26 cellular contexts compared by ENCODE assay signal in genomic region chr3:197836244-197836643, GRCh38.
"Had no signal": no experiment of that assay in that cellular context is flagged by ENCODE, and none has a peak within 500 bp of the region (broad histone marks: within the 10 kb centered on the region; RNA-seq: fewer than 3 reads in every experiment).

No MANE protein-coding gene starts in this region.

- H3K4me1 Mint-ChIP-seq: T-helper 17 cell had no signal

- ATAC-seq: activated CD4-positive, alpha-beta T cell treated with anti-CD3 and anti-CD28 coated beads for 36 hours; activated naive CD4-positive, alpha-beta T cell treated with anti-CD3 and anti-CD28 coated beads, Interleukin-2, amount 50 U/mL, for 72 hours; foreskin keratinocyte; left ventricle myocardium superior; natural killer cell treated with Interleukin-12 subunit alpha and Interleukin-12 subunit beta and Interleukin-15 and Interleukin-18, amount 100 ng/mL, for 72 hours; psoas muscle; stimulated activated naive CD8-positive, alpha-beta T cell treated with anti-CD3 and anti-CD28 coated beads, Interleukin-15, Interleukin-2, amounts not matched to agents 100 U/mL and 50 U/mL, for 24 hours; T-helper 17 cell had no signal

- H3K27me3 ChIP-seq: brain microvascular endothelial cell, foreskin keratinocyte, neutrophil, ovary, right atrium auricular region, spleen, upper lobe of left lung had no signal

- H3K27ac Mint-ChIP-seq: activated CD4-positive, alpha-beta T cell treated with anti-CD3 and anti-CD28 coated beads for 36 hours; activated T-cell treated with anti-CD3 and anti-CD28 coated beads, Interleukin-2, amount 50 U/mL, for 72 hours; natural killer cell treated with Interleukin-12 subunit alpha and Interleukin-12 subunit beta and Interleukin-15 and Interleukin-18, amount 100 ng/mL, for 72 hours; T-helper 17 cell had no signal

- H3K27me3 Mint-ChIP-seq: activated B cell treated with CpG ODN at 0.5 μM for 24 hours; activated CD4-positive, alpha-beta T cell treated with anti-CD3 and anti-CD28 coated beads for 36 hours; natural killer cell treated with Interleukin-12 subunit alpha and Interleukin-12 subunit beta and Interleukin-15 and Interleukin-18, amount 100 ng/mL, for 72 hours; T-helper 17 cell had no signal

- H3K36me3 ChIP-seq: ovary had no signal

- H3K4me3 ChIP-seq: ovary, psoas muscle, right atrium auricular region, spleen, upper lobe of left lung had no signal

- H3K9me3 ChIP-seq: neutrophil, ovary, psoas muscle, right atrium auricular region, spleen, upper lobe of left lung had no signal

- H3K27ac ChIP-seq: brain microvascular endothelial cell, foreskin keratinocyte, neutrophil, ovary, psoas muscle, right atrium auricular region, spleen, upper lobe of left lung had no signal

- H3K9me3 Mint-ChIP-seq: activated B cell treated with CpG ODN at 0.5 μM for 24 hours; activated naive CD4-positive, alpha-beta T cell treated with anti-CD3 and anti-CD28 coated beads, Interleukin-2, amount 50 U/mL, for 72 hours; activated T-cell treated with anti-CD3 and anti-CD28 coated beads, Interleukin-2, amount 50 U/mL, for 72 hours; natural killer cell treated with Interleukin-12 subunit alpha and Interleukin-12 subunit beta and Interleukin-15 and Interleukin-18, amount 100 ng/mL, for 72 hours had no signal

- DNase-seq: activated B cell treated with CpG ODN at 0.5 μM for 24 hours; activated CD4-positive, alpha-beta T cell treated with anti-CD3 and anti-CD28 coated beads for 36 hours; activated CD4-positive, alpha-beta T cell treated with anti-CD3 and anti-CD28 coated beads, Interleukin-2, amount 50 U/mL, for 48 hours; activated CD8-positive, alpha-beta memory T cell treated with anti-CD3 and anti-CD28 coated beads, Interleukin-2, amount 50 U/mL, for 48 hours; activated effector memory CD4-positive, alpha-beta T cell treated with anti-CD3 and anti-CD28 coated beads, Interleukin-2, amount 50 U/mL, for 16 hours; activated T-cell treated with anti-CD3 and anti-CD28 coated beads, Interleukin-2, amount 50 U/mL, for 72 hours; aorta; brain microvascular endothelial cell; caudate nucleus; dermis blood vessel endothelial cell; effector CD8-positive, alpha-beta T cell; foreskin keratinocyte; glutamatergic neuron; hippocampal formation; left ventricle myocardium superior; ovary; psoas muscle; spleen; stimulated activated CD4-positive, alpha-beta T cell treated with anti-CD3 and anti-CD28 coated beads, Interleukin-4, amount 100 ng/mL, for 1 hour; stimulated activated naive CD8-positive, alpha-beta T cell treated with anti-CD3 and anti-CD28 coated beads, Interleukin-15, Interleukin-2, amounts not matched to agents 100 U/mL and 50 U/mL, for 24 hours; T-helper 17 cell; upper lobe of left lung had no signal

- H3K4me3 Mint-ChIP-seq: activated B cell treated with CpG ODN at 0.5 μM for 24 hours; activated CD4-positive, alpha-beta T cell treated with anti-CD3 and anti-CD28 coated beads for 36 hours; activated T-cell treated with anti-CD3 and anti-CD28 coated beads, Interleukin-2, amount 50 U/mL, for 72 hours; natural killer cell treated with Interleukin-12 subunit alpha and Interleukin-12 subunit beta and Interleukin-15 and Interleukin-18, amount 100 ng/mL, for 72 hours; T-helper 17 cell had no signal
